In genomic region chr4:145097331-145097820, GRCh38 we compare ENCODE assay signal across 8 cellular contexts.
A peak's percentile ranks its signal among the peaks of the same experiment; 100 is the strongest.
DNase-seq lines count a peak whose midpoint lies in the region; ATAC-seq lines count a peak whose summit lies in the region.

No MANE protein-coding gene starts in this region.

- DNase-seq in activated T-cell treated with anti-CD3 and anti-CD28 coated beads, Interleukin-2, amount 50 U/mL, for 24 hours = no peak
- no peak for DNase-seq in activated T-cell treated with anti-CD3 and anti-CD28 coated beads, Interleukin-2, amount 50 U/mL, for 48 hours
- no peak for DNase-seq in central memory CD8-positive, alpha-beta T cell (ENCODE audit: low spot score in 2 of 2)
- DNase-seq in hippocampal formation (lab: John Stamatoyannopoulos, UW) (no peak), NCI-H2029 (lab: John Stamatoyannopoulos, UW) (no peak)
- no peak for DNase-seq in stimulated activated CD4-positive, alpha-beta T cell treated with anti-CD3 and anti-CD28 coated beads, Interleukin-1b, Interleukin-23, amount 100 ng/mL, for 48 hours

- H3K4me1 ChIP-seq in HUES48 (ENCODE audit: control insufficient read depth, insufficient read depth, low read length) = peaks cover 14% of the 10 kb centered on the region
- H3K4me1 ChIP-seq in muscle layer of duodenum (ENCODE audit: control insufficient read depth in 1 of 2, insufficient read depth in 2 of 2, low read length in 2 of 2) = peaks cover 0 to 36% of the 10 kb centered on the region in 2 donors

- peak overlapping the region; percentile 98 for H3K27ac Mint-ChIP-seq in activated T-cell treated with anti-CD3 and anti-CD28 coated beads, Interleukin-2, amount 50 U/mL, for 24 hours
- H3K27ac Mint-ChIP-seq in central memory CD8-positive, alpha-beta T cell (ENCODE audit: low read depth) = peak overlapping the region; percentile 93

- no peaks in the 10 kb centered on the region for H3K27me3 Mint-ChIP-seq in activated T-cell treated with anti-CD3 and anti-CD28 coated beads, Interleukin-2, amount 50 U/mL, for 24 hours
- H3K27me3 Mint-ChIP-seq in central memory CD8-positive, alpha-beta T cell = no peaks in the 10 kb centered on the region

- peak; percentile 3 for ATAC-seq in central memory CD8-positive, alpha-beta T cell (replicated peaks; ENCODE audit: extremely low read depth, poor library complexity, severe bottlenecking)

- H3K4me1 Mint-ChIP-seq in activated T-cell treated with anti-CD3 and anti-CD28 coated beads, Interleukin-2, amount 50 U/mL, for 24 hours (ENCODE audit: low read depth) = peaks cover 36% of the 10 kb centered on the region
- H3K4me1 Mint-ChIP-seq in central memory CD8-positive, alpha-beta T cell = peaks cover 31% of the 10 kb centered on the region

- H3K4me3 Mint-ChIP-seq in activated T-cell treated with anti-CD3 and anti-CD28 coated beads, Interleukin-2, amount 50 U/mL, for 24 hours = peak overlapping the region; percentile 97
- H3K4me3 Mint-ChIP-seq in central memory CD8-positive, alpha-beta T cell = peak overlapping the region; percentile 88

- peaks cover 35% of the 10 kb centered on the region for H3K36me3 ChIP-seq in HUES48 (ENCODE audit: control insufficient read depth, insufficient read depth, low read length)
- H3K36me3 ChIP-seq in muscle layer of duodenum (ENCODE audit: control insufficient read depth in 1 of 2, insufficient read depth in 2 of 2, low read length in 2 of 2) = peaks cover 19 to 35% of the 10 kb centered on the region in 2 donors

- H3K4me3 ChIP-seq in HUES48 (ENCODE audit: low read depth, low read length) (peak overlapping the region; percentile 89), muscle layer of duodenum (ENCODE audit: low read depth in 1 of 2, low read length in 2 of 2) (peak overlapping the region; percentile 83 to 95)

- H3K36me3 Mint-ChIP-seq in activated T-cell treated with anti-CD3 and anti-CD28 coated beads, Interleukin-2, amount 50 U/mL, for 24 hours (ENCODE audit: low read depth) = peaks cover 68% of the 10 kb centered on the region
- H3K36me3 Mint-ChIP-seq in central memory CD8-positive, alpha-beta T cell (ENCODE audit: insufficient read depth) = peaks cover 22% of the 10 kb centered on the region

- peaks cover 3% of the 10 kb centered on the region for H3K9me3 Mint-ChIP-seq in activated T-cell treated with anti-CD3 and anti-CD28 coated beads, Interleukin-2, amount 50 U/mL, for 24 hours
- H3K9me3 Mint-ChIP-seq in central memory CD8-positive, alpha-beta T cell = no peaks in the 10 kb centered on the region

- H3K27me3 ChIP-seq in HUES48 (ENCODE audit: control insufficient read depth, insufficient read depth, low read length) = no peaks in the 10 kb centered on the region
- H3K27me3 ChIP-seq in muscle layer of duodenum (ENCODE audit: low read depth, low read length) = no peaks in the 10 kb centered on the region

- H3K9ac ChIP-seq in HUES48 (ENCODE audit: low read depth, low read length) = peak overlapping the region; percentile 97

- H3K9me3 ChIP-seq in HUES48 (ENCODE audit: control insufficient read depth, insufficient read depth, low read length) (peaks cover 2% of the 10 kb centered on the region; the same call in 1 of the 2 replicates), muscle layer of duodenum (ENCODE audit: control insufficient read depth in 1 of 2, low read length in 2 of 2) (peaks cover 5 to 8% of the 10 kb centered on the region in 2 donors)

- H3K27ac ChIP-seq in HUES48 (ENCODE audit: low read depth, low read length) (peak overlapping the region; percentile 95), muscle layer of duodenum (ENCODE audit: low read length) (peak overlapping the region; percentile 98)
